Comparison of ENCODE assay signal across 1 cellular context in the genomic region with DNA sequence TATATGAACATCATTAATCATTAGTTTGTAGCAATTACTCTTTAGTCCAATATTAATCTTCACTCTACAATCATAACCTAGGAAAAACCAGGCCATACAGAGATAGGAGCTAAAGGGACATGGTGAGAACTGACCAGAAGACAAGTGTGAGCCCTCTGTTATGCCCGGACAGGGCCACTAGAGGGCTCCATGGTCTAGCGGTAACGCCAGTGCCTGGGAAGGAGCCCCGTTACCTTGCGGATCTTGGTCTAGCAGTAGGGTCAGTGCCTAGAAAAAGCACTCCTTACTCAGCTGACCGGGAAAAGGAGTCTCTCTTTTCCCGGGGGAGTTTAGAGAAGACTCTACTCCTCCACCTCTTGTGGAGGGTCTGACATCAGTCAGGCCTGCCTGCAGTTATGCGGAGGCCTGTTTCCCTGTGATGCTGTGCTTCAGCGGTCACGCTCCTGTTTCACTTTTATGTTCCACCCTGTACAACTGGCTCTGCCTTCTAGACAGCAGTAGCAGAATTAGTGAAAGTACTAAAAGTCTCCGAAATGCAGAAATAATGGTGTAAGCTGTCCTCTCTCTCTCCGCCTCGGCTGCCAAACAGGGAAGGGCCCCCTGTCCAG.
A peak's percentile ranks its signal among the peaks of the same experiment; 100 is the strongest.
TF ChIP-seq lines count a peak whose summit lies in the region.

No MANE protein-coding gene starts in this region.

TF ChIP-seq in IMR-90, 13 proteins besides CTCF, POLR2A, EP300 and RAD21:
- TF ChIP-seq MAZ (IDR thresholded peaks at IDR 0.05; ENCODE audit: borderline replicate concordance, low read depth, low read length) (no peak), BHLHE40 (IDR thresholded peaks at IDR 0.05; ENCODE audit: low read depth, low read length) (no peak), SMC3 (IDR thresholded peaks at IDR 0.05; ENCODE audit: low read depth, low read length) (peak; percentile 61)
